In genomic region chr12:52311282-52311643, GRCh38 we compare ENCODE assay signal across 15 cellular contexts. TPM values are rescaled to one million over a fixed set of nuclear protein-coding genes. Genes with fewer than 3 reads are reported as not detected.
"Had no signal": no experiment of that assay in that cellular context is flagged by ENCODE, and none has a peak within 500 bp of the region (broad histone marks: within the 10 kb centered on the region; RNA-seq: fewer than 3 reads in every experiment).

No MANE protein-coding gene starts in this region.

- H3K9me3 ChIP-seq: esophagus squamous epithelium, heart right ventricle, left ventricle myocardium inferior, pancreas, right atrium auricular region had no signal

- H3K4me3 ChIP-seq: esophagus squamous epithelium, heart right ventricle, left ventricle myocardium inferior, pancreas, right atrium auricular region had no signal

- H3K4me1 ChIP-seq: pancreas had no signal

- H3K27ac ChIP-seq: esophagus squamous epithelium, heart right ventricle, left ventricle myocardium inferior, pancreas, right atrium auricular region had no signal

- H3K36me3 ChIP-seq: esophagus squamous epithelium, heart right ventricle, left ventricle myocardium inferior, pancreas, right atrium auricular region had no signal

- DNase-seq: activated naive CD8-positive, alpha-beta T cell treated with anti-CD3 and anti-CD28 coated beads, Interleukin-2, amount 10 ng/mL, durations not matched to agents 7 days and 5 days; activated T-cell treated with anti-CD3 and anti-CD28 coated beads, Interleukin-2, amount 50 U/mL, for 1 hour; esophagus squamous epithelium; foreskin melanocyte; heart right ventricle; left ventricle myocardium inferior; pancreas; stimulated activated CD4-positive, alpha-beta T cell treated with anti-CD3 and anti-CD28 coated beads, Interleukin-2, amount 100 ng/mL, for 24 hours; stimulated activated naive CD4-positive, alpha-beta T cell had no signal

- ATAC-seq: activated CD4-positive, CD25-positive, alpha-beta regulatory T cell treated with anti-CD3 and anti-CD28 coated beads, Interleukin-2, amount 50 U/mL, for 24 hours; pancreas had no signal

- FAIRE-seq: islet of Langerhans, pancreas had no signal

- H3K27me3 ChIP-seq: pancreas, right atrium auricular region had no signal

RNA-seq across cellular contexts. Expression of gene KRT83, which starts 9.9 kb away (rescaled TPM):
- total RNA-seq: activated naive CD8-positive, alpha-beta T cell treated with anti-CD3 and anti-CD28 coated beads, Interleukin-2, amount 10 ng/mL, durations not matched to agents 7 days and 5 days; aorta; bronchial epithelial cell; esophagus squamous epithelium; heart right ventricle; left ventricle myocardium inferior; pancreas; right atrium auricular region had no signal
- polyA plus RNA-seq: aorta, heart right ventricle, neural cell, pancreas had no signal

RNA-seq across cellular contexts. Expression of gene KRT81, which starts 19.9 kb away (rescaled TPM):
- total RNA-seq: activated naive CD8-positive, alpha-beta T cell treated with anti-CD3 and anti-CD28 coated beads, Interleukin-2, amount 10 ng/mL, durations not matched to agents 7 days and 5 days; esophagus squamous epithelium; heart right ventricle; left ventricle myocardium inferior; right atrium auricular region had no signal
- polyA plus RNA-seq: heart right ventricle, neural cell had no signal

RNA-seq across cellular contexts. Expression of gene KRT86, which starts 36.8 kb away (rescaled TPM):
- total RNA-seq: esophagus squamous epithelium, left ventricle myocardium inferior, right atrium auricular region had no signal
- polyA plus RNA-seq: neural cell had no signal

RNA-seq across cellular contexts. Expression of gene KRT85, which starts 56.0 kb away (rescaled TPM):
- total RNA-seq: activated naive CD8-positive, alpha-beta T cell treated with anti-CD3 and anti-CD28 coated beads, Interleukin-2, amount 10 ng/mL, durations not matched to agents 7 days and 5 days; aorta; bronchial epithelial cell; esophagus squamous epithelium; heart right ventricle; left ventricle myocardium inferior; pancreas; right atrium auricular region had no signal
- polyA plus RNA-seq: aorta, heart right ventricle, neural cell, pancreas had no signal
